Comparison of ENCODE assay signal across 16 cellular contexts in the genomic region with DNA sequence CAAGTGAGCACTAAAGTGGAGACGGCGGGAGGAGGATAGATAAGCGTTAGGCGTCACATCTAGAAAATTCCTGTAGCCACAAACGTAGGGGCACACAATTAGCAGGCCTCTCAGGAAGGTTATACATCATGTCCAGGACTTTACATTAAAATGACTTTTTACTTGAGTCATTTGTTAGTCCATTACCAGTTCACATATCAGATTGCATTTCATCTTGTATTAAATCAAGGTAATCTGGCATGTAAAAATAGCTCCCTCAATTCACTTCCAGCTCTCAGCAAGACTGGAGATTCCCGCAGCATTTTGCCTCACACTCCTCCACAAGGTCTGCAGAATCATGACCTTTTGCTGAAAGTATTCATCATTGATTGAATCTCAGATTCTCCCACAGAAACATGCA.
A peak's percentile ranks its signal among the peaks of the same experiment; 100 is the strongest.
DNase-seq lines count a peak whose midpoint lies in the region; ATAC-seq and TF ChIP-seq lines count a peak whose summit lies in the region.
"Had no signal": no experiment of that assay in that cellular context is flagged by ENCODE, and none has a peak within 500 bp of the region (broad histone marks: within the 10 kb centered on the region; RNA-seq: fewer than 3 reads in every experiment).

No MANE protein-coding gene starts in this region.

- H3K9me3 ChIP-seq in thoracic aorta = no peaks in the 10 kb centered on the region

- H3K79me1 ChIP-seq in mesendoderm (ENCODE audit: low read length) = no peaks in the 10 kb centered on the region

- no peak overlapping the region for H3K27ac ChIP-seq in mesendoderm (ENCODE audit: low read depth, low read length)
- H3K27ac ChIP-seq in thoracic aorta = peak overlapping the region; percentile 62 to 93

- H3K23ac ChIP-seq in mesendoderm (ENCODE audit: low read length) = no peak overlapping the region

- H2BK120ac ChIP-seq in mesendoderm (ENCODE audit: low read depth, low read length) = no peak overlapping the region

- H3K4me2 ChIP-seq in mesendoderm (ENCODE audit: low read length) = no peak overlapping the region

- H3K36me3 ChIP-seq in mesendoderm (ENCODE audit: control insufficient read depth, insufficient read depth, low read length) (no peaks in the 10 kb centered on the region), thoracic aorta (no peaks in the 10 kb centered on the region)

- POLR2A ChIA-PET in HEK293T (lab: Yijun Ruan, JAX) = interaction anchor here (1.0 kb wide), 1 partner anchor 61 kb away, joined by 3 read pairs; no protein-coding TSS in a partner anchor

- DNase-seq in HEK293T (ENCODE audit: extremely low spot score) (peak; percentile 32), amniotic epithelial cell (ENCODE audit: low read depth) (peak; percentile 65), mesendoderm (peak; percentile 38), thoracic aorta (ENCODE audit: low spot score) (no peak)
- no peak for DNase-seq in activated T-cell treated with anti-CD3 and anti-CD28 coated beads, Interleukin-2, amount 50 U/mL, for 24 hours
- DNase-seq in activated CD4-positive, alpha-beta T cell treated with anti-CD3 and anti-CD28 coated beads for 1 hour = no peak
- DNase-seq: AML-193, Calu3, DMS79, GDM1, GOT3, Karpas-422, MM.1S, NCI-H187 treated with DMSO at 0.1 percent for 48 hours, NCI-H510A had no signal

- H3K4me3 ChIP-seq in mesendoderm (ENCODE audit: low read length) = no peak overlapping the region
- H3K4me3 ChIP-seq in thoracic aorta = peak overlapping the region; percentile 56

- no peak overlapping the region for H2AK5ac ChIP-seq in mesendoderm (ENCODE audit: low read length)

- no peak overlapping the region for H3K9ac ChIP-seq in mesendoderm (ENCODE audit: low read length)

- H2BK15ac ChIP-seq in mesendoderm (replicated peaks; ENCODE audit: low read depth) = no peak overlapping the region

- H3K27me3 ChIP-seq in mesendoderm (ENCODE audit: insufficient read depth, low read length, poor library complexity) (no peaks in the 10 kb centered on the region), thoracic aorta (replicated peaks; ENCODE audit: insufficient read depth) (no peaks in the 10 kb centered on the region)

- no peak for ATAC-seq in thoracic aorta (ENCODE audit: insufficient number of reproducible peaks, low FRiP score, low read depth)
- ATAC-seq in GM21381 (IDR thresholded peaks at IDR 0.05; ENCODE audit: unreplicated experiment) = no peak

- CTCF ChIA-PET in HEK293T (lab: Yijun Ruan, JAX) = interaction anchor here (1.8 kb wide), 1 partner anchor 14 kb away, joined by 7 read pairs; no protein-coding TSS in a partner anchor

- H2BK5ac ChIP-seq in mesendoderm (ENCODE audit: low read length) = no peak overlapping the region

- H3K56ac ChIP-seq in mesendoderm (ENCODE audit: low read length) = no peak overlapping the region

- no CpG with 5 or more reads among the region's 6 CpGs for WGBS in mesendoderm (ENCODE audit: extremely low coverage, insufficient coverage, low lambda C conversion rate)

- H3K9me3 Mint-ChIP-seq in activated T-cell treated with anti-CD3 and anti-CD28 coated beads, Interleukin-2, amount 50 U/mL, for 24 hours = no peaks in the 10 kb centered on the region

- H3K4me1 ChIP-seq in mesendoderm (ENCODE audit: control insufficient read depth, low read depth, low read length) (peaks cover 2% of the 10 kb centered on the region), thoracic aorta (ENCODE audit: control insufficient read depth in 1 of 2, low read depth in 2 of 2) (peaks cover 28 to 57% of the 10 kb centered on the region in 2 donors)

- H3K79me2 ChIP-seq in mesendoderm (ENCODE audit: control insufficient read depth, insufficient read depth, low read length) = no peaks in the 10 kb centered on the region

- no peak overlapping the region for H3K4ac ChIP-seq in mesendoderm (ENCODE audit: low read depth, low read length)

- no peaks in the 10 kb centered on the region for H3K36me3 Mint-ChIP-seq in activated T-cell treated with anti-CD3 and anti-CD28 coated beads, Interleukin-2, amount 50 U/mL, for 24 hours (ENCODE audit: low read depth)

- no peak overlapping the region for H4K5ac ChIP-seq in mesendoderm (ENCODE audit: low read length)

- no peak overlapping the region for H3K4me3 Mint-ChIP-seq in activated T-cell treated with anti-CD3 and anti-CD28 coated beads, Interleukin-2, amount 50 U/mL, for 24 hours

- peaks cover 4% of the 10 kb centered on the region for H3K27me3 Mint-ChIP-seq in activated T-cell treated with anti-CD3 and anti-CD28 coated beads, Interleukin-2, amount 50 U/mL, for 24 hours

- TF ChIP-seq CTCF in thoracic aorta (IDR thresholded peaks at IDR 0.05) = no peak

- no peak overlapping the region for H4K8ac ChIP-seq in mesendoderm (ENCODE audit: low read depth, low read length)

- H3K4me1 Mint-ChIP-seq in activated T-cell treated with anti-CD3 and anti-CD28 coated beads, Interleukin-2, amount 50 U/mL, for 24 hours (ENCODE audit: low read depth) = no peaks in the 10 kb centered on the region

- no peak overlapping the region for H3K18ac ChIP-seq in mesendoderm (ENCODE audit: low read length)

- no peak overlapping the region for H3K27ac Mint-ChIP-seq in activated T-cell treated with anti-CD3 and anti-CD28 coated beads, Interleukin-2, amount 50 U/mL, for 24 hours

TF ChIP-seq in HEK293T, 16 proteins besides CTCF, POLR2A, EP300 and RAD21:
- TF ChIP-seq NFRKB (IDR thresholded peaks at IDR 0.05) = no peak
- TF ChIP-seq CTBP1 (IDR thresholded peaks at IDR 0.05; ENCODE audit: borderline replicate concordance) = peak; percentile 63
- TF ChIP-seq, protein P1, sequence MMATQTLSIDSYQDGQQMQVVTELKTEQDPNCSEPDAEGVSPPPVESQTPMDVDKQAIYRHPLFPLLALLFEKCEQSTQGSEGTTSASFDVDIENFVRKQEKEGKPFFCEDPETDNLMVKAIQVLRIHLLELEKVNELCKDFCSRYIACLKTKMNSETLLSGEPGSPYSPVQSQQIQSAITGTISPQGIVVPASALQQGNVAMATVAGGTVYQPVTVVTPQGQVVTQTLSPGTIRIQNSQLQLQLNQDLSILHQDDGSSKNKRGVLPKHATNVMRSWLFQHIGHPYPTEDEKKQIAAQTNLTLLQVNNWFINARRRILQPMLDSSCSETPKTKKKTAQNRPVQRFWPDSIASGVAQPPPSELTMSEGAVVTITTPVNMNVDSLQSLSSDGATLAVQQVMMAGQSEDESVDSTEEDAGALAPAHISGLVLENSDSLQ (IDR thresholded peaks at IDR 0.05) = peak; percentile 90

Comparison
In these comparisons a context has a peak if more than half of its experiments do, and no peak if none do; other contexts are left out.
1. DNase-seq: peak in HEK293T (single experiment), amniotic epithelial cell (single experiment) and mesendoderm (single experiment); none in thoracic aorta (single experiment), activated T-cell treated with anti-CD3 and anti-CD28 coated beads, Interleukin-2, amount 50 U/mL, for 24 hours (single experiment) and activated CD4-positive, alpha-beta T cell treated with anti-CD3 and anti-CD28 coated beads for 1 hour (single experiment).